19 cellular contexts compared by ENCODE assay signal in the genomic region with DNA sequence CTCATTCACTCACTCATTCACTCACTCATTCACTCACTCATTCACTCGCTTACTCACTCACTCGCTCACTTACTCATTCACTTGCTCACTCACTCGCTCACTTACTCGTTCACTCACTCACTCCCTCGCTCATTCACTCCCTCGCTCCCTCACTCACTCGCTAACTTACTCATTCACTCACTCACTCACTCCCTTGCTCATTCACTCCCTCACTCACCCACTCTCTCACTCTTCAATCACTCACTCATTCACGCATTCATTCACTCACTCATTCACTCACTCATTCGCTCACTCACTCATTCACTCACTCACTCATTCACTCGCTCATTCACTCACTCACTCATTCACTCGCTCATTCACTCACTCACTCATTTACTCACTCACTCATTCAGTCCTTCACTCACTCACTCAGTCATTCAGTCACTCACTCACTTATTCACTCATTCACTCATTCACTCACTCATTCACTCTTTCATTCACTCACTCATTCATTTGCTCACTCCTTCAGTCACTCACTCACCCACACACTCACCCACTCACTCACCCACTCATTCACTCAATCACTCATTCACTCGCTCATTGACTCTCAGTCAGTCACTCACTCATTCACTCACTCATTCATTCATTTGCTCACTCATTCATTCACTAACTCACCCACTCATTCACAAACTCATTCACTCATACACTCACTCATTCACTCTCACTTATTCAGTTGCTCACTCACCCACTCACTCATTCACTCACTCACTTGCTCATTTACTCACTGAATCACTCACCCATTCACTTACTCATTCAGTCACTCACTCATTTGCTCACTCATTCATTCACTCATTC. TPM values are rescaled to one million over a fixed set of nuclear protein-coding genes. Genes with fewer than 3 reads are reported as not detected.
A peak's percentile ranks its signal among the peaks of the same experiment; 100 is the strongest.
DNase-seq lines count a peak whose midpoint lies in the region; ATAC-seq, FAIRE-seq and TF ChIP-seq lines count a peak whose summit lies in the region.
"Had no signal": no experiment of that assay in that cellular context is flagged by ENCODE, and none has a peak within 500 bp of the region (broad histone marks: within the 10 kb centered on the region; RNA-seq: fewer than 3 reads in every experiment).

No MANE protein-coding gene starts in this region.

- POLR2A ChIA-PET in HepG2 (lab: Yijun Ruan, JAX) = no interaction called here
- POLR2A ChIA-PET in GM12878 (lab: Charles Lee) = no interaction called here

- FAIRE-seq in HepG2 (lab: Jason Lieb, UNC) (no peak), GM12878 (lab: Jason Lieb, UNC) (no peak)
- FAIRE-seq: A549, D721Med, H54 had no signal

- no peak overlapping the region for H2AFZ ChIP-seq in HepG2 (ENCODE audit: low read length)
- H2AFZ ChIP-seq in GM12878 (ENCODE audit: control insufficient read depth, low read depth, low read length) = no peak overlapping the region
- H2AFZ ChIP-seq: GM23248 had no signal

- TF ChIP-seq EP300 in HepG2 (IDR thresholded peaks at IDR 0.05; ENCODE audit: low read depth in 2 of 2, low read length in 2 of 2) (no peak), HepG2 (CRISPR knock-in tag; IDR thresholded peaks at IDR 0.05; ENCODE audit: borderline replicate concordance) (no peak), GM12878 (IDR thresholded peaks at IDR 0.05; ENCODE audit: borderline replicate concordance in 1 of 2, control insufficient read depth in 1 of 2, low read depth in 2 of 2, low read length in 2 of 2) (no peak)

- CTCF ChIA-PET in HepG2 (lab: Yijun Ruan, JAX; ENCODE audit: low intra/inter-chr PET ratio, low total read pairs) = no interaction called here
- CTCF ChIA-PET in GM12878 (lab: Yijun Ruan, JAX) = no interaction called here

- H3K36me3 ChIP-seq in HepG2 (replicated peaks in 1 of 2; ENCODE audit: control insufficient read depth in 1 of 2, insufficient read depth in 2 of 2, low read length in 2 of 2) (no peaks in the 10 kb centered on the region), right lobe of liver (no peaks in the 10 kb centered on the region), GM12878 (ENCODE audit: control insufficient read depth in 2 of 2, insufficient read depth in 2 of 2, low read length in 1 of 2) (no peaks in the 10 kb centered on the region), mesendoderm (ENCODE audit: control insufficient read depth, insufficient read depth, low read length) (no peaks in the 10 kb centered on the region), left lung (no peaks in the 10 kb centered on the region)

- peaks cover 14 to 49% of the 10 kb centered on the region in 2 experiments; a peak in 4 of 5 replicates for H3K27me3 ChIP-seq in HepG2 (ENCODE audit: control insufficient read depth in 1 of 2, insufficient read depth in 2 of 2, low read length in 2 of 2)
- H3K27me3 ChIP-seq in right lobe of liver = no peaks in the 10 kb centered on the region
- no peaks in the 10 kb centered on the region for H3K27me3 ChIP-seq in GM12878 (replicated peaks in 1 of 2; ENCODE audit: control insufficient read depth in 2 of 2, insufficient read depth in 2 of 2, low read length in 1 of 2)
- no peaks in the 10 kb centered on the region for H3K27me3 ChIP-seq in mesendoderm (ENCODE audit: insufficient read depth, low read length, poor library complexity)
- H3K27me3 ChIP-seq in left lung = peaks cover 0 to 11% of the 10 kb centered on the region in 2 donors

- no peaks in the 10 kb centered on the region for H3K4me1 ChIP-seq in HepG2 (ENCODE audit: insufficient read depth, low read length)
- H3K4me1 ChIP-seq in right lobe of liver = no peaks in the 10 kb centered on the region
- H3K4me1 ChIP-seq in GM12878 (ENCODE audit: control insufficient read depth, insufficient read depth, low read length) = peaks cover 5% of the 10 kb centered on the region
- H3K4me1 ChIP-seq in mesendoderm (ENCODE audit: control insufficient read depth, low read depth, low read length) = peaks cover 2% of the 10 kb centered on the region
- H3K4me1 ChIP-seq in left lung = peaks cover 2 to 26% of the 10 kb centered on the region in 2 donors

- H3K4ac ChIP-seq in mesendoderm (ENCODE audit: low read depth, low read length) = no peak overlapping the region

- H3K79me1 ChIP-seq in mesendoderm (ENCODE audit: low read length) = peaks cover 2% of the 10 kb centered on the region

- H3K9ac ChIP-seq in HepG2 (ENCODE audit: insufficient read depth, low read depth, low read length) (no peak overlapping the region), GM12878 (ENCODE audit: control insufficient read depth, insufficient read depth, low read length) (no peak overlapping the region), mesendoderm (ENCODE audit: low read length) (no peak overlapping the region)
- H3K9ac ChIP-seq: GM23248 had no signal

- TF ChIP-seq RAD21 in HepG2 (CRISPR knock-in tag; IDR thresholded peaks at IDR 0.05) = no peak
- no peak for TF ChIP-seq RAD21 in GM12878 (IDR thresholded peaks at IDR 0.05; ENCODE audit: insufficient read depth, low read depth, low read length)

- H2BK5ac ChIP-seq in mesendoderm (ENCODE audit: low read length) = no peak overlapping the region

- H4K8ac ChIP-seq in mesendoderm (ENCODE audit: low read depth, low read length) = no peak overlapping the region

- no peak overlapping the region for H3K18ac ChIP-seq in mesendoderm (ENCODE audit: low read length)

- H3K79me2 ChIP-seq in HepG2 (ENCODE audit: insufficient read depth, low read length) = no peaks in the 10 kb centered on the region
- no peaks in the 10 kb centered on the region for H3K79me2 ChIP-seq in GM12878 (ENCODE audit: control insufficient read depth, insufficient read depth, low read length)
- no peaks in the 10 kb centered on the region for H3K79me2 ChIP-seq in mesendoderm (ENCODE audit: control insufficient read depth, insufficient read depth, low read length)

- H3K9me3 ChIP-seq in HepG2 (ENCODE audit: low read length) (no peaks in the 10 kb centered on the region), right lobe of liver (no peaks in the 10 kb centered on the region), GM12878 (replicated peaks; ENCODE audit: control insufficient read depth, insufficient read depth, low read length) (no peaks in the 10 kb centered on the region; the same call in 2 of the 3 replicates), left lung (no peaks in the 10 kb centered on the region)
- H3K9me3 ChIP-seq: A549 had no signal

- H3K27ac ChIP-seq in HepG2 (ENCODE audit: extremely low read length, insufficient read depth, low read length) = no peak overlapping the region
- no peak overlapping the region for H3K27ac ChIP-seq in right lobe of liver
- no peak overlapping the region for H3K27ac ChIP-seq in GM12878 (ENCODE audit: control insufficient read depth, insufficient read depth)
- H3K27ac ChIP-seq in mesendoderm (ENCODE audit: low read depth, low read length) = no peak overlapping the region
- no peak overlapping the region for H3K27ac ChIP-seq in left lung
- H3K27ac ChIP-seq: 22Rv1, A549, C4-2B, GM23248 had no signal

- no peak overlapping the region for H2BK120ac ChIP-seq in mesendoderm (ENCODE audit: low read depth, low read length)

- H3K4me2 ChIP-seq in HepG2 (ENCODE audit: low read depth, low read length) (no peak overlapping the region), GM12878 (ENCODE audit: control insufficient read depth, insufficient read depth) (no peak overlapping the region), mesendoderm (ENCODE audit: low read length) (no peak overlapping the region)
- H3K4me2 ChIP-seq: A549 had no signal

- WGBS in HepG2 (ENCODE audit: low lambda C conversion rate) = 82% methylated on average over 12 of the region's 12 CpGs
- WGBS in right lobe of liver (ENCODE audit: insufficient coverage, low coverage, low lambda C conversion rate, missing lambda C conversion rate) = 98% methylated on average over 12 of the region's 12 CpGs
- 93% methylated on average over 11 of the region's 12 CpGs for WGBS in GM12878 (ENCODE audit: insufficient coverage, insufficient replicate concordance, low lambda C conversion rate, missing lambda C conversion rate)
- 100% methylated on average over 10 of the region's 12 CpGs for WGBS in mesendoderm (ENCODE audit: extremely low coverage, insufficient coverage, low lambda C conversion rate)

- peak overlapping the region; percentile 80 for H2AK5ac ChIP-seq in mesendoderm (ENCODE audit: low read length)

- peaks cover 6% of the 10 kb centered on the region; the same call in 1 of the 2 replicates for H4K20me1 ChIP-seq in HepG2 (ENCODE audit: insufficient read depth, low read length)
- H4K20me1 ChIP-seq in GM12878 (ENCODE audit: control insufficient read depth, insufficient read depth) = no peaks in the 10 kb centered on the region

- no peak overlapping the region for H3K23ac ChIP-seq in mesendoderm (ENCODE audit: low read length)

- ATAC-seq in HepG2 (no peak), right lobe of liver (no peak), GM12878 (no peak), left lung (no peak)
- ATAC-seq: A549, HCT116 had no signal

- SMC1A ChIA-PET in GM12878 (lab: Charles Lee; ENCODE audit: uncharacterized antibody, unreplicated experiment) = no interaction called here

- no peak for DNase-seq in HepG2 (ENCODE audit: low spot score)
- DNase-seq in right lobe of liver = no peak
- no peak for DNase-seq in GM12878 (ENCODE audit: low read depth, low spot score)
- no peak for DNase-seq in mesendoderm
- DNase-seq in OCI-M2 (lab: John Stamatoyannopoulos, UW; ENCODE audit: unreplicated experiment) = no peak
- no peak for DNase-seq in NK-92 treated with Interleukin-12 subunit alpha and Interleukin-12 subunit beta, amount 100 ng/mL, for 24 hours (lab: John Stamatoyannopoulos, UW)
- DNase-seq in left lung = no peak
- no peak for DNase-seq in activated CD8-positive, alpha-beta memory T cell treated with anti-CD3 and anti-CD28 coated beads, Interleukin-2, amount 50 U/mL, for 4 hours
- DNase-seq: AML-193; Caco-2; CD4-positive, alpha-beta T cell; GDM1; GM23248 had no signal

- no peak overlapping the region for H3K56ac ChIP-seq in mesendoderm (ENCODE audit: low read length)

- H4K5ac ChIP-seq in mesendoderm (ENCODE audit: low read length) = no peak overlapping the region

- no peak overlapping the region for H3K4me3 ChIP-seq in HepG2 (replicated peaks in 1 of 3; ENCODE audit: insufficient read depth in 1 of 3, low read depth in 2 of 3, low read length in 3 of 3)
- H3K4me3 ChIP-seq in right lobe of liver = no peak overlapping the region
- no peak overlapping the region for H3K4me3 ChIP-seq in GM12878
- H3K4me3 ChIP-seq in mesendoderm (ENCODE audit: low read length) = no peak overlapping the region
- H3K4me3 ChIP-seq in left lung = no peak overlapping the region
- H3K4me3 ChIP-seq: A549, GM23248 had no signal

- in situ Hi-C loops in HepG2 (cut with HindIII; ENCODE audit: extremely low pct_ligation_motif_present, low pct_unique_long_range_greater_than_20kb) = no loop called here
- in situ Hi-C loops in GM12878 (cut with MboI) = no loop called here

- no peak overlapping the region for H2BK15ac ChIP-seq in mesendoderm (replicated peaks; ENCODE audit: low read depth)

- intact Hi-C loops in HepG2 (cut with micrococcal nuclease; ENCODE audit: unreplicated experiment) = no loop called here
- intact Hi-C loops in right lobe of liver (cut with DNase I) = no loop called here
- intact Hi-C loops in GM12878 (cut with micrococcal nuclease; ENCODE audit: unreplicated experiment) = no loop called here
- intact Hi-C loops in left lung (cut with DNase I) = no loop called here

- RAD21 ChIA-PET in GM12878 (lab: Charles Lee; ENCODE audit: unreplicated experiment) = no interaction called here

- no TSS peak for BruUV-seq in HepG2 (replicated peaks; lab: Mats Ljungman, UMichigan)
- BruUV-seq in GM12878 (replicated peaks; lab: Mats Ljungman, UMichigan) = no TSS peak

- TF ChIP-seq POLR2A in HepG2 (IDR thresholded peaks at IDR 0.05; ENCODE audit: insufficient read depth in 1 of 2, low read depth in 2 of 2, low read length in 2 of 2) (no peak), right lobe of liver (IDR thresholded peaks at IDR 0.05) (no peak), GM12878 (IDR thresholded peaks at IDR 0.05; ENCODE audit: low read depth, low read length) (no peak)

- TF ChIP-seq CTCF in HepG2 (CRISPR knock-in tag; IDR thresholded peaks at IDR 0.05) = no peak
- TF ChIP-seq CTCF in right lobe of liver (IDR thresholded peaks at IDR 0.05) = no peak
- TF ChIP-seq CTCF in GM12878 (IDR thresholded peaks at IDR 0.05 in 2 of 3, conservative IDR thresholded peaks at IDR 0.05 in 1 of 3; ENCODE audit: control insufficient read depth in 2 of 3, extremely low read depth in 1 of 3, insufficient read depth in 1 of 3, low read depth in 3 of 3, low read length in 3 of 3) = no peak
- no peak for TF ChIP-seq CTCF in left lung (IDR thresholded peaks at IDR 0.05)

RNA-seq across cellular contexts. Expression of a gene that starts 36.0 kb away (rescaled TPM):
- 0.22 and 0.35 TPM in 2 replicates for total RNA-seq in HepG2 (2016; rRNA removed; fragmentation: Illumina TruSeq; extraction: Trizol)
- total RNA-seq in HepG2 (2016; cell fraction: cytosol; rRNA removed; fragmentation: Illumina TruSeq; extraction: Trizol; ENCODE audit: low read depth) = 0.18 and 0.20 TPM in 2 replicates
- 0.13 and 0.43 TPM in 2 replicates for total RNA-seq in HepG2 (2016; cell fraction: insoluble cytoplasmic fraction; rRNA removed; fragmentation: Illumina TruSeq; extraction: Trizol)
- total RNA-seq in HepG2 (2016; cell fraction: membrane; rRNA removed; fragmentation: Illumina TruSeq; extraction: Trizol) = 0.17 and 0.28 TPM in 2 replicates
- 0.69 and 1.3 TPM in 2 replicates for total RNA-seq in HepG2 (2016; cell fraction: nucleus; rRNA removed; fragmentation: Illumina TruSeq; extraction: Trizol)
- 0.09 and 0.12 TPM in 2 replicates for polyA plus RNA-seq in HepG2 (2011; rRNA removed)
- polyA plus RNA-seq in HepG2 (2011; cell fraction: cytosol; rRNA removed) = 0.04 and 0.11 TPM in 2 replicates
- polyA plus RNA-seq in HepG2 (2011; cell fraction: nucleus; rRNA removed) = 0.90 and 1.1 TPM in 2 replicates
- polyA plus RNA-seq in HepG2 (2012) = 0.09 and 0.31 TPM in 2 replicates
- 0.02 TPM in 2 replicates for polyA plus RNA-seq in HepG2 (2016; cell fraction: cytosol; fragmentation: Illumina TruSeq; extraction: Trizol; ENCODE audit: low read depth)
- polyA plus RNA-seq in HepG2 (2016; cell fraction: insoluble cytoplasmic fraction; fragmentation: Illumina TruSeq; extraction: Trizol; ENCODE audit: low read depth) = 0.15 and 0.22 TPM in 2 replicates
- polyA plus RNA-seq in HepG2 (2016; cell fraction: membrane; fragmentation: Illumina TruSeq; extraction: Trizol; ENCODE audit: low read depth) = 0.05 and 0.13 TPM in 2 replicates
- polyA plus RNA-seq in HepG2 (2016; cell fraction: nucleus; fragmentation: Illumina TruSeq; extraction: Trizol; ENCODE audit: insufficient read depth, low read depth) = 1.3 and 1.9 TPM in 2 replicates
- 0.54 and 4.7 TPM in 2 replicates for polyA minus RNA-seq in HepG2 (2011; rRNA and poly(A)+ RNA removed; ENCODE audit: low replicate concordance)
- 0.44 and 0.99 TPM in 2 replicates for polyA minus RNA-seq in HepG2 (2011; cell fraction: cytosol; rRNA and poly(A)+ RNA removed)
- polyA minus RNA-seq in HepG2 (2011; cell fraction: nucleus; rRNA and poly(A)+ RNA removed) = 0.64 and 0.75 TPM in 2 replicates
- total RNA-seq in right lobe of liver = 10 to 100 TPM; 17.4 to 26.2 (median 19.3) TPM
- total RNA-seq in GM12878 (2013; cell fraction: nucleolus; rRNA removed) = 114 and 132 TPM in 2 replicates
- total RNA-seq in GM12878 (2014; rRNA removed) = 6.9 and 9.7 TPM in 2 replicates
- 1.8 and 2.5 TPM in 2 replicates for total RNA-seq in GM12878 (2014; rRNA removed; fragmentation: Illumina TruSeq; extraction: Trizol)
- total RNA-seq in GM12878 (2021) = 38.6 and 40.0 TPM in 2 replicates
- polyA plus RNA-seq in GM12878 (2011; ENCODE audit: low read depth) = 2.6 TPM
- 1.4 TPM in 2 replicates for polyA plus RNA-seq in GM12878 (2011; rRNA removed)
- polyA plus RNA-seq in GM12878 (2011; cell fraction: cytosol; rRNA removed) = 4.7 and 4.9 TPM in 2 replicates
- 31.3 and 51.1 TPM in 2 replicates for polyA plus RNA-seq in GM12878 (2011; cell fraction: nucleus; rRNA removed)
- polyA plus RNA-seq in GM12878 (2012) = 7.3 and 8.7 TPM in 2 replicates
- polyA plus RNA-seq in GM12878 (2014; fragmentation: Illumina TruSeq; extraction: Trizol) = 1.1 and 2.7 TPM in 2 replicates
- under 1 TPM; 0.02 to 0.24 TPM for polyA plus RNA-seq in GM12878 (2014; fragmentation: Nextera tagmentation; extraction: Ambion mirVana)
- 12.4 and 12.7 TPM in 2 replicates for polyA plus RNA-seq in GM12878 (2014; rRNA removed)
- 1 to 10 TPM; 4.7 to 6.8 TPM for polyA plus RNA-seq in GM12878 (2016; fragmentation: Nextera tagmentation; extraction: Ambion mirVana)
- polyA minus RNA-seq in GM12878 (2011; rRNA and poly(A)+ RNA removed) = 4.2 and 12.3 TPM in 2 replicates
- polyA minus RNA-seq in GM12878 (2011; cell fraction: cytosol; rRNA and poly(A)+ RNA removed) = 20.2 and 32.2 TPM in 2 replicates
- polyA minus RNA-seq in GM12878 (2011; cell fraction: nucleus; rRNA and poly(A)+ RNA removed) = 14.4 and 23.8 TPM in 2 replicates
- 14.3 TPM for polyA plus RNA-seq in mesendoderm (2013, experiment 1 of 2)
- polyA plus RNA-seq in mesendoderm (2013, experiment 2 of 2) = 14.2 TPM
- 100 to 1,000 TPM in 1 of 2 donors, 10 to 100 TPM in 1; 65.1 to 102 TPM for total RNA-seq in left lung
